Comparison of ENCODE assay signal across 22 cellular contexts in the genomic region with DNA sequence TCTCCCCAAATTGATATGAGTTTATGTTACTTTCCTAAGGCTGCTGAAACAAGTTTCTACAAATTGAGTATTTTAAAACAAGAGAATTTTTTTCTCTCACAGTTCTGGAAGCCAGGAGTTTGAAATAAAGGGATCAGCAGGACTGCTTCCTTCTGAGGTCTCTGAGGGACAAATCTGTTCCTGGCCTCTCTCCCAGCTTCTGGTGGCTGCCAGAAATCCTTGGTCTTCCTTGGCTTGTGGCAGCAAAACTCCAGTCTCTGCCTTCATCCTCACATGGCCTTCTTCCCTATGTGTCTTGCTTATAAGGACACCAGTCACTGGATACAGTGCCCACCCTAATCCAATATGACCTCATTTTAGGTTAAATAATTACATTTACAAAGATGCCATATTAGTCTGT.
"Had no signal": no experiment of that assay in that cellular context is flagged by ENCODE, and none has a peak within 500 bp of the region (broad histone marks: within the 10 kb centered on the region; RNA-seq: fewer than 3 reads in every experiment).

No MANE protein-coding gene starts in this region.

- H3K9me3 ChIP-seq: ascending aorta, breast epithelium, gastroesophageal sphincter, heart right ventricle, neutrophil, tibial artery, vagina had no signal

- H3K27me3 ChIP-seq: ascending aorta, breast epithelium, gastroesophageal sphincter, heart right ventricle, neutrophil, tibial artery, vagina had no signal

- ATAC-seq: activated CD8-positive, alpha-beta T cell treated with anti-CD3 and anti-CD28 coated beads for 36 hours; esophagus mucosa; gastroesophageal sphincter; heart right ventricle; natural killer cell had no signal

- H3K36me3 ChIP-seq: ascending aorta, breast epithelium, gastroesophageal sphincter, heart right ventricle, neutrophil, tibial artery, vagina had no signal

- DNase-seq: activated CD4-positive, alpha-beta T cell treated with anti-CD3 and anti-CD28 coated beads, Interleukin-2, amount 10 ng/mL, durations not matched to agents 24 days and 14 days; activated CD8-positive, alpha-beta T cell treated with anti-CD3 and anti-CD28 coated beads for 36 hours; activated naive CD4-positive, alpha-beta T cell treated with anti-CD3 and anti-CD28 coated beads for 36 hours; activated T-cell treated with anti-CD3 and anti-CD28 coated beads, Interleukin-2, amount 50 U/mL, for 24 hours; cerebellar nuclear complex; effector CD8-positive, alpha-beta T cell; mesendoderm; natural killer cell; retina; stimulated activated CD4-positive, alpha-beta T cell treated with anti-CD3 and anti-CD28 coated beads, Interleukin-1b, Interleukin-23, amount 100 ng/mL, for 48 hours; stimulated activated CD8-positive, alpha-beta memory T cell treated with anti-CD3 and anti-CD28 coated beads, Interleukin-4, amount 100 ng/mL, for 48 hours; stimulated activated naive CD4-positive, alpha-beta T cell; T1000; tibial artery had no signal

- H3K4me3 ChIP-seq: ascending aorta, breast epithelium, gastroesophageal sphincter, heart right ventricle, tibial artery, vagina had no signal

- H3K4me1 ChIP-seq: ascending aorta, breast epithelium, parathyroid adenoma, tibial artery, vagina had no signal

- H3K27ac ChIP-seq: ascending aorta, breast epithelium, gastroesophageal sphincter, heart right ventricle, neutrophil, parathyroid adenoma, tibial artery, vagina had no signal
